ENCODE assay signal across 17 cellular contexts in the genomic region with DNA sequence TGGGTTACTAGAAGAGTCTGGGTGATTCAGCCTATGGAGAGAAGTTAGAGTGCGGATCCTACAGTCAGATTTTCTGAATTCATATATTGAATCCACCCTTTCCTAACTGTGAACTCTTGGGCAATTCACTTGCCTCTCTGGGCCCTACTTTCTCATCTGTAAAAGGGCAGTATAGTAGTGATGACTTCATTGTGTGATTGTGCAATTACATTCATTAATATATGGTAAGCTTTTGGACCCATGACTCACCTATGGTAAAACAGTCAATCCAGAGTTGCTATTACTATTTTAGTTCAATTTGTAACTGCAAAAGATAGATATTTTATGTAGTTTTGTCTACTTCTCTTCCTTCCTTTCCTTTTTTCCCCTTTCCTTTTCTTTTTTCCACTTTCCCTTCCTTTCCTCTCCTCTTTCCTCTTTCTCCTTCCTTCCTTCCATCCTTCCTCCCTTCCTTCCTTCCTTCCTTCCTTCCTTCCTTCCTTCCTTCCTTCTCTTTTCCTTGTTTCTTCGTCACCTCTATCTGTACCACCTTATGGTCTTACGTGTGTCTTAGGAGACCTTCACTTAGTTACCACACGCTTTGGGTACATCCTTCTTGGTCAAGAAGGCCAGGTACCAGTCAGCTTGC. TPM values are rescaled to one million over a fixed set of nuclear protein-coding genes. Genes with fewer than 3 reads are reported as not detected.
"Had no signal": no experiment of that assay in that cellular context is flagged by ENCODE, and none has a peak within 500 bp of the region (broad histone marks: within the 10 kb centered on the region; RNA-seq: fewer than 3 reads in every experiment).

No MANE protein-coding gene starts in this region.

- H3K27me3 ChIP-seq: tibial nerve, vagina had no signal

- H3K4me3 ChIP-seq: lung, tibial nerve, vagina had no signal

- FAIRE-seq: TTC549 had no signal

- DNase-seq: activated CD4-positive, alpha-beta T cell treated with anti-CD3 and anti-CD28 coated beads, Interleukin-2, amount 50 U/mL, for 4 hours; activated effector memory CD4-positive, alpha-beta T cell treated with Interleukin-2 at 50 U/mL for 16 hours; activated T-cell treated with anti-CD3 and anti-CD28 coated beads, Interleukin-2, amount 50 U/mL, for 1 hour; amniotic stem cell; glutamatergic neuron; immature natural killer cell; left colon; naive B cell; posterior cingulate gyrus; T-helper 17 cell had no signal

- H3K36me3 Mint-ChIP-seq: activated naive CD4-positive, alpha-beta T cell treated with anti-CD3 and anti-CD28 coated beads, Interleukin-2, amount 50 U/mL, for 24 hours; immature natural killer cell; naive B cell; stimulated activated effector memory CD8-positive, alpha-beta T cell treated with anti-CD3 and anti-CD28 coated beads, Interleukin-12 subunit alpha, Interleukin-12 subunit beta, amount 100 ng/mL, for 72 hours had no signal

- H3K36me3 ChIP-seq: tibial nerve, vagina had no signal

- ATAC-seq: left colon; right cardiac atrium; stimulated activated effector memory CD8-positive, alpha-beta T cell treated with anti-CD3 and anti-CD28 coated beads, Interleukin-12 subunit alpha, Interleukin-12 subunit beta, amount 100 ng/mL, for 72 hours; T-helper 17 cell had no signal

- H3K4me1 Mint-ChIP-seq: activated naive CD4-positive, alpha-beta T cell treated with anti-CD3 and anti-CD28 coated beads, Interleukin-2, amount 50 U/mL, for 24 hours; immature natural killer cell; stimulated activated effector memory CD8-positive, alpha-beta T cell treated with anti-CD3 and anti-CD28 coated beads, Interleukin-12 subunit alpha, Interleukin-12 subunit beta, amount 100 ng/mL, for 72 hours; T-helper 17 cell had no signal

- H3K4me1 ChIP-seq: tibial nerve, vagina had no signal

- H3K27me3 Mint-ChIP-seq: naive B cell, T-helper 17 cell had no signal

- H3K9me3 Mint-ChIP-seq: activated naive CD4-positive, alpha-beta T cell treated with anti-CD3 and anti-CD28 coated beads, Interleukin-2, amount 50 U/mL, for 24 hours had no signal

- H3K27ac ChIP-seq: tibial nerve, vagina had no signal

- H3K9me3 ChIP-seq: vagina had no signal

- H3K27ac Mint-ChIP-seq: activated naive CD4-positive, alpha-beta T cell treated with anti-CD3 and anti-CD28 coated beads, Interleukin-2, amount 50 U/mL, for 24 hours; immature natural killer cell; naive B cell; stimulated activated effector memory CD8-positive, alpha-beta T cell treated with anti-CD3 and anti-CD28 coated beads, Interleukin-12 subunit alpha, Interleukin-12 subunit beta, amount 100 ng/mL, for 72 hours; T-helper 17 cell had no signal

- H3K4me3 Mint-ChIP-seq: activated naive CD4-positive, alpha-beta T cell treated with anti-CD3 and anti-CD28 coated beads, Interleukin-2, amount 50 U/mL, for 24 hours; immature natural killer cell; naive B cell; stimulated activated effector memory CD8-positive, alpha-beta T cell treated with anti-CD3 and anti-CD28 coated beads, Interleukin-12 subunit alpha, Interleukin-12 subunit beta, amount 100 ng/mL, for 72 hours; T-helper 17 cell had no signal

RNA-seq across cellular contexts. Expression of gene GMNC, which starts 37.0 kb away (rescaled TPM):
- total RNA-seq: left colon, T-helper 17 cell, tibial nerve had no signal
- polyA plus RNA-seq: immature natural killer cell, right cardiac atrium had no signal
